Comparison of ENCODE assay signal across 18 cellular contexts in genomic region chr7:151449990-151450389, GRCh38. TPM values are rescaled to one million over a fixed set of nuclear protein-coding genes. Genes with fewer than 3 reads are reported as not detected.
A peak's percentile ranks its signal among the peaks of the same experiment; 100 is the strongest.
DNase-seq lines count a peak whose midpoint lies in the region; ATAC-seq and TF ChIP-seq lines count a peak whose summit lies in the region.
"Had no signal": no experiment of that assay in that cellular context is flagged by ENCODE, and none has a peak within 500 bp of the region (broad histone marks: within the 10 kb centered on the region; RNA-seq: fewer than 3 reads in every experiment).

No MANE protein-coding gene starts in this region.

- no peaks in the 10 kb centered on the region for H3K27me3 ChIP-seq in uterus

- no peaks in the 10 kb centered on the region for H3K36me3 ChIP-seq in uterus
- H3K36me3 ChIP-seq: BLaER1 treated with 17β-estradiol and CSF1 and Interleukin-3, amounts not matched to agents 10 nM and 100 nM; HAP-1 had no signal

- TF ChIP-seq CTCF in natural killer cell (IDR thresholded peaks at IDR 0.05) (no peak), uterus (IDR thresholded peaks at IDR 0.05) (no peak)

- H3K27ac ChIP-seq in uterus, result no peak overlapping the region
- H3K27ac ChIP-seq: BLaER1 treated with 17β-estradiol and CSF1 and Interleukin-3, amounts not matched to agents 10 nM and 100 nM had no signal

- H3K9me3 ChIP-seq in uterus, result no peaks in the 10 kb centered on the region
- H3K9me3 ChIP-seq: BLaER1 treated with 17β-estradiol and CSF1 and Interleukin-3, amounts not matched to agents 10 nM and 100 nM; HAP-1 had no signal

- no peaks in the 10 kb centered on the region for H3K27me3 Mint-ChIP-seq in activated T-cell treated with anti-CD3 and anti-CD28 coated beads, Interleukin-2, amount 50 U/mL, for 4 hours (ENCODE audit: low read depth)
- H3K27me3 Mint-ChIP-seq in IgD-negative memory B cell, result peaks cover 12% of the 10 kb centered on the region
- peaks cover 12% of the 10 kb centered on the region in 2 donors for H3K27me3 Mint-ChIP-seq in natural killer cell (ENCODE audit: low read depth in 2 of 2)
- peaks cover 18% of the 10 kb centered on the region for H3K27me3 Mint-ChIP-seq in activated CD4-positive, alpha-beta memory T cell treated with anti-CD3 and anti-CD28 coated beads, Interleukin-2, amount 10 ng/mL, durations not matched to agents 7 days and 5 days

- H3K4me3 Mint-ChIP-seq in activated T-cell treated with anti-CD3 and anti-CD28 coated beads, Interleukin-2, amount 50 U/mL, for 4 hours, result no peak overlapping the region
- H3K4me3 Mint-ChIP-seq in IgD-negative memory B cell, result peak overlapping the region in 3 of 4 donors; percentile 49 to 75 (median 75)
- H3K4me3 Mint-ChIP-seq in natural killer cell, result peak overlapping the region; percentile 3
- H3K4me3 Mint-ChIP-seq in activated CD4-positive, alpha-beta memory T cell treated with anti-CD3 and anti-CD28 coated beads, Interleukin-2, amount 10 ng/mL, durations not matched to agents 7 days and 5 days, result no peak overlapping the region

- H3K4me3 ChIP-seq in uterus, result no peak overlapping the region
- H3K4me3 ChIP-seq: BLaER1 treated with 17β-estradiol and CSF1 and Interleukin-3, amounts not matched to agents 10 nM and 100 nM; HAP-1 had no signal

- POLR2A ChIA-PET in activated CD4-positive, alpha-beta memory T cell treated with anti-CD3 and anti-CD28 coated beads, Interleukin-2, amount 10 ng/mL, durations not matched to agents 7 days and 5 days (lab: Charles Lee), result interaction anchor here (1.2 to 2.9 kb wide), 4 partner anchors 69 to 182 kb away, joined by 3 to 13 read pairs (median 9); partner anchors contain the start of gene RHEB

- peaks cover 8% of the 10 kb centered on the region for H3K4me1 Mint-ChIP-seq in activated T-cell treated with anti-CD3 and anti-CD28 coated beads, Interleukin-2, amount 50 U/mL, for 4 hours (ENCODE audit: low read depth)
- no peaks in the 10 kb centered on the region for H3K4me1 Mint-ChIP-seq in IgD-negative memory B cell
- no peaks in the 10 kb centered on the region for H3K4me1 Mint-ChIP-seq in natural killer cell
- H3K4me1 Mint-ChIP-seq in activated CD4-positive, alpha-beta memory T cell treated with anti-CD3 and anti-CD28 coated beads, Interleukin-2, amount 10 ng/mL, durations not matched to agents 7 days and 5 days, result peaks cover 11% of the 10 kb centered on the region

- intact Hi-C loops in natural killer cell (cut with micrococcal nuclease), result no loop called here
- intact Hi-C loops in uterus (cut with DNase I; ENCODE audit: low total_unique reads), result loop anchor here (5.0 kb wide), 1 partner anchor 83 kb away; no protein-coding TSS in a partner anchor

- no peak for TF ChIP-seq POLR2A in uterus (IDR thresholded peaks at IDR 0.05)

- CTCF ChIA-PET in activated CD4-positive, alpha-beta memory T cell treated with anti-CD3 and anti-CD28 coated beads, Interleukin-2, amount 10 ng/mL, durations not matched to agents 7 days and 5 days (lab: Charles Lee), result interaction anchor here (1.1 to 6.6 kb wide), 7 partner anchors 8 to 309 kb away, joined by 3 to 184 read pairs (median 24); no protein-coding TSS in a partner anchor

- no peaks in the 10 kb centered on the region for H3K36me3 Mint-ChIP-seq in activated T-cell treated with anti-CD3 and anti-CD28 coated beads, Interleukin-2, amount 50 U/mL, for 4 hours (ENCODE audit: insufficient read depth)
- no peaks in the 10 kb centered on the region for H3K36me3 Mint-ChIP-seq in IgD-negative memory B cell
- H3K36me3 Mint-ChIP-seq in natural killer cell, result no peaks in the 10 kb centered on the region
- no peaks in the 10 kb centered on the region for H3K36me3 Mint-ChIP-seq in activated CD4-positive, alpha-beta memory T cell treated with anti-CD3 and anti-CD28 coated beads, Interleukin-2, amount 10 ng/mL, durations not matched to agents 7 days and 5 days (ENCODE audit: low read depth)
- H3K36me3 Mint-ChIP-seq: CD4-positive, CD25-positive, alpha-beta regulatory T cell had no signal

- DNase-seq in activated T-cell treated with anti-CD3 and anti-CD28 coated beads, Interleukin-2, amount 50 U/mL, for 1 hour, result peak; percentile 5
- no peak for DNase-seq in activated T-cell treated with anti-CD3 and anti-CD28 coated beads, Interleukin-2, amount 50 U/mL, for 4 hours
- DNase-seq in natural killer cell (no peak), uterus (peak; percentile 10 to 12), epidermal melanocyte (ENCODE audit: insufficient read length, low spot score) (no peak)
- no peak for DNase-seq in activated CD4-positive, alpha-beta memory T cell treated with anti-CD3 and anti-CD28 coated beads, Interleukin-2, amount 10 ng/mL, durations not matched to agents 7 days and 5 days
- DNase-seq: ACHN; Calu3; CD4-positive, CD25-positive, alpha-beta regulatory T cell; DMS153; DMS79 treated with DMSO at 0.1 percent for 48 hours; EL; GOT3 had no signal

- H3K9me3 Mint-ChIP-seq in activated T-cell treated with anti-CD3 and anti-CD28 coated beads, Interleukin-2, amount 50 U/mL, for 4 hours, result no peaks in the 10 kb centered on the region
- H3K9me3 Mint-ChIP-seq in IgD-negative memory B cell (no peaks in the 10 kb centered on the region), natural killer cell (no peaks in the 10 kb centered on the region)
- no peaks in the 10 kb centered on the region for H3K9me3 Mint-ChIP-seq in activated CD4-positive, alpha-beta memory T cell treated with anti-CD3 and anti-CD28 coated beads, Interleukin-2, amount 10 ng/mL, durations not matched to agents 7 days and 5 days

- H3K27ac Mint-ChIP-seq in IgD-negative memory B cell (peak overlapping the region in 2 of 3 donors; percentile 26 to 63), natural killer cell (no peak overlapping the region)
- no peak overlapping the region for H3K27ac Mint-ChIP-seq in activated CD4-positive, alpha-beta memory T cell treated with anti-CD3 and anti-CD28 coated beads, Interleukin-2, amount 10 ng/mL, durations not matched to agents 7 days and 5 days
- H3K27ac Mint-ChIP-seq: CD4-positive, CD25-positive, alpha-beta regulatory T cell had no signal

- no peak for ATAC-seq in activated T-cell treated with anti-CD3 and anti-CD28 coated beads, Interleukin-2, amount 50 U/mL, for 4 hours
- ATAC-seq in natural killer cell, result no peak

- no peaks in the 10 kb centered on the region for H3K4me1 ChIP-seq in uterus
- H3K4me1 ChIP-seq: HAP-1 had no signal

RNA-seq across cellular contexts. Expression of gene CRYGN, which starts 10.0 kb away (rescaled TPM):
- total RNA-seq in activated T-cell treated with anti-CD3 and anti-CD28 coated beads, Interleukin-2, amount 50 U/mL, for 4 hours, result not detected
- not detected for polyA plus RNA-seq in IgD-negative memory B cell
- not detected for total RNA-seq in natural killer cell
- 1 to 10 TPM in 2 of 4 donors, under 1 TPM in 1, not detected in 1; 0.73 to 2.9 (median 2.4) TPM for total RNA-seq in uterus
- under 1 TPM in 1 of 2 experiments, not detected in 1; 0.35 TPM for total RNA-seq in activated CD4-positive, alpha-beta memory T cell treated with anti-CD3 and anti-CD28 coated beads, Interleukin-2, amount 10 ng/mL, durations not matched to agents 7 days and 5 days
- total RNA-seq: A172, Calu3, HT1080 had no signal

RNA-seq across cellular contexts. Expression of gene WDR86, which starts 40.2 kb away (rescaled TPM):
- under 1 TPM; 0.27 to 0.46 (median 0.37) TPM for total RNA-seq in activated T-cell treated with anti-CD3 and anti-CD28 coated beads, Interleukin-2, amount 50 U/mL, for 4 hours
- polyA plus RNA-seq in IgD-negative memory B cell, result 0.54 TPM
- 1 to 10 TPM; 1.6 to 4.6 (median 2.1) TPM for total RNA-seq in natural killer cell
- 100 to 1,000 TPM in 1 of 4 donors, 10 to 100 TPM in 2, 1 to 10 TPM in 1; 3.2 to 100 (median 53.4) TPM for total RNA-seq in uterus
- total RNA-seq in activated CD4-positive, alpha-beta memory T cell treated with anti-CD3 and anti-CD28 coated beads, Interleukin-2, amount 10 ng/mL, durations not matched to agents 7 days and 5 days, result 1 to 10 TPM in 1 of 2 experiments, under 1 TPM in 1; 0.50 to 1.1 TPM
- total RNA-seq: A172, Calu3, HT1080 had no signal

Comparison
In these comparisons a context has a peak if more than half of its experiments do, and no peak if none do; other contexts are left out.
1. DNase-seq: peak in activated T-cell treated with anti-CD3 and anti-CD28 coated beads, Interleukin-2, amount 50 U/mL, for 1 hour (single experiment) and uterus (2 of 2); none in activated T-cell treated with anti-CD3 and anti-CD28 coated beads, Interleukin-2, amount 50 U/mL, for 4 hours (single experiment), natural killer cell (single experiment), activated CD4-positive, alpha-beta memory T cell treated with anti-CD3 and anti-CD28 coated beads, Interleukin-2, amount 10 ng/mL, durations not matched to agents 7 days and 5 days (single experiment) and epidermal melanocyte (single experiment).
2. H3K4me3 Mint-ChIP-seq: peak in IgD-negative memory B cell (3 of 4) and natural killer cell (single experiment); none in activated T-cell treated with anti-CD3 and anti-CD28 coated beads, Interleukin-2, amount 50 U/mL, for 4 hours (single experiment) and activated CD4-positive, alpha-beta memory T cell treated with anti-CD3 and anti-CD28 coated beads, Interleukin-2, amount 10 ng/mL, durations not matched to agents 7 days and 5 days (single experiment).
3. H3K27ac Mint-ChIP-seq: peak in IgD-negative memory B cell (2 of 3); none in natural killer cell (0 of 2) and activated CD4-positive, alpha-beta memory T cell treated with anti-CD3 and anti-CD28 coated beads, Interleukin-2, amount 10 ng/mL, durations not matched to agents 7 days and 5 days (single experiment).